9 cellular contexts compared by ENCODE assay signal in genomic region chr3:138329984-138330293, GRCh38. TPM values are rescaled to one million over a fixed set of nuclear protein-coding genes. Genes with fewer than 3 reads are reported as not detected.
DNase-seq lines count a peak whose midpoint lies in the region; ATAC-seq and TF ChIP-seq lines count a peak whose summit lies in the region.
"Had no signal": no experiment of that assay in that cellular context is flagged by ENCODE, and none has a peak within 500 bp of the region (broad histone marks: within the 10 kb centered on the region; RNA-seq: fewer than 3 reads in every experiment).

No MANE protein-coding gene starts in this region.

- no peaks in the 10 kb centered on the region for H3K36me3 Mint-ChIP-seq in natural killer cell treated with Interleukin-12 subunit alpha and Interleukin-12 subunit beta and Interleukin-15 and Interleukin-18, amount 100 ng/mL, for 72 hours

- peak overlapping the region; percentile 61 for H3K4me3 ChIP-seq in AG10803 (ENCODE audit: low read length)
- H3K4me3 ChIP-seq in MG63, result peak overlapping the region; percentile 36
- H3K4me3 ChIP-seq in dorsolateral prefrontal cortex, result peak overlapping the region; percentile 59 to 94 (median 81)

- ATAC-seq in natural killer cell treated with Interleukin-12 subunit alpha and Interleukin-12 subunit beta and Interleukin-15 and Interleukin-18, amount 100 ng/mL, for 72 hours, result no peak
- no peak for ATAC-seq in HG02884 (IDR thresholded peaks at IDR 0.05; ENCODE audit: unreplicated experiment)
- no peak for ATAC-seq in GM21390 (IDR thresholded peaks at IDR 0.05; ENCODE audit: unreplicated experiment)

- H3K27ac ChIP-seq in dorsolateral prefrontal cortex, result peak overlapping the region in 56 of 59 donors; percentile 13 to 95 (median 84)

- H3K9me3 ChIP-seq in MG63, result no peaks in the 10 kb centered on the region

- no peaks in the 10 kb centered on the region for H3K9me3 Mint-ChIP-seq in natural killer cell treated with Interleukin-12 subunit alpha and Interleukin-12 subunit beta and Interleukin-15 and Interleukin-18, amount 100 ng/mL, for 72 hours

- peaks cover 17 to 19% of the 10 kb centered on the region in 2 donors for H3K4me1 Mint-ChIP-seq in natural killer cell treated with Interleukin-12 subunit alpha and Interleukin-12 subunit beta and Interleukin-15 and Interleukin-18, amount 100 ng/mL, for 72 hours (ENCODE audit: low read depth in 2 of 2)

- H3K27ac Mint-ChIP-seq in natural killer cell treated with Interleukin-12 subunit alpha and Interleukin-12 subunit beta and Interleukin-15 and Interleukin-18, amount 100 ng/mL, for 72 hours, result peak overlapping the region in 1 of 2 donors; percentile 69

- peaks cover 36% of the 10 kb centered on the region for H3K27me3 ChIP-seq in MG63
- H3K27me3 ChIP-seq in dorsolateral prefrontal cortex, result no peaks in the 10 kb centered on the region

- DNase-seq in AG10803 (ENCODE audit: low read depth) (no peak), MG63 (no peak), dorsolateral prefrontal cortex (no peak), HPDE6-E6E7 (ENCODE audit: extremely low spot score) (no peak)
- no peak for DNase-seq in natural killer cell treated with Interleukin-12 subunit alpha and Interleukin-12 subunit beta and Interleukin-15 and Interleukin-18, amount 100 ng/mL, for 72 hours (ENCODE audit: low spot score)
- no peak for DNase-seq in effector CD8-positive, alpha-beta T cell (lab: John Stamatoyannopoulos, UW)

- peak overlapping the region; percentile 74 for H3K4me3 Mint-ChIP-seq in natural killer cell treated with Interleukin-12 subunit alpha and Interleukin-12 subunit beta and Interleukin-15 and Interleukin-18, amount 100 ng/mL, for 72 hours

- H3K27me3 Mint-ChIP-seq in natural killer cell treated with Interleukin-12 subunit alpha and Interleukin-12 subunit beta and Interleukin-15 and Interleukin-18, amount 100 ng/mL, for 72 hours, result peaks cover 0 to 8% of the 10 kb centered on the region in 2 donors

- intact Hi-C loops in dorsolateral prefrontal cortex (cut with DNase I), result loop anchor here (5.0 kb wide), 5 partner anchors 52 to 143 kb away; partner anchors contain the start of gene ARMC8 (in 1 of the 2)

- TF ChIP-seq CTCF in AG10803 (conservative IDR thresholded peaks at IDR 0.05; ENCODE audit: low read length) (no peak), dorsolateral prefrontal cortex (IDR thresholded peaks at IDR 0.05 in 54 of 56, conservative IDR thresholded peaks at IDR 0.05 in 2 of 56; ENCODE audit: low read depth in 1 of 56, partially characterized antibody in 56 of 56) (peak in 2 of 56 donors; percentile 6 to 9)

- no peaks in the 10 kb centered on the region for H3K36me3 ChIP-seq in MG63

RNA-seq across cellular contexts. Expression of gene NME9, which starts 0.3 kb away (rescaled TPM):
- total RNA-seq in MG63 (2014; rRNA removed; shearing (Covaris generic); ENCODE audit: low replicate concordance), result 3.1 TPM in 1 of 2 replicates, not detected in the other
- 10 to 100 TPM in 117 of 120 experiments, 1 to 10 TPM in 3; 7.8 to 32.2 (median 17.3) TPM for total RNA-seq in dorsolateral prefrontal cortex
- not detected for total RNA-seq in natural killer cell treated with Interleukin-12 subunit alpha and Interleukin-12 subunit beta and Interleukin-15 and Interleukin-18, amount 100 ng/mL, for 72 hours
- total RNA-seq: HT1080 had no signal

RNA-seq across cellular contexts. Expression of gene MRAS, which starts 18.4 kb away (rescaled TPM):
- total RNA-seq in MG63 (2014; rRNA removed; shearing (Covaris generic); ENCODE audit: low replicate concordance), result 11.0 and 23.4 TPM in 2 replicates
- 100 to 1,000 TPM in 118 of 120 experiments, 10 to 100 TPM in 2; 92.4 to 559 (median 198) TPM for total RNA-seq in dorsolateral prefrontal cortex
- 10 to 100 TPM in 1 of 2 donors, 1 to 10 TPM in 1; 2.8 to 12.3 TPM for total RNA-seq in natural killer cell treated with Interleukin-12 subunit alpha and Interleukin-12 subunit beta and Interleukin-15 and Interleukin-18, amount 100 ng/mL, for 72 hours
